Comparison of ENCODE assay signal across 22 cellular contexts in genomic region chr19:31450696-31451095, GRCh38.
DNase-seq lines count a peak whose midpoint lies in the region; ATAC-seq and TF ChIP-seq lines count a peak whose summit lies in the region.
"Had no signal": no experiment of that assay in that cellular context is flagged by ENCODE, and none has a peak within 500 bp of the region (broad histone marks: within the 10 kb centered on the region; RNA-seq: fewer than 3 reads in every experiment).

No MANE protein-coding gene starts in this region.

- H3K36me3 ChIP-seq in SJCRH30 (no peaks in the 10 kb centered on the region), mesendoderm (ENCODE audit: control insufficient read depth, insufficient read depth, low read length) (no peaks in the 10 kb centered on the region), suprapubic skin (no peaks in the 10 kb centered on the region)
- H3K36me3 ChIP-seq: BLaER1, HAP-1 had no signal

- intact Hi-C loops in activated CD4-positive, alpha-beta T cell treated with anti-CD3 and anti-CD28 coated beads, Interleukin-2, amount 10 ng/mL, durations not matched to agents 24 days and 14 days (cut with micrococcal nuclease) = no loop called here
- intact Hi-C loops in activated CD4-positive, alpha-beta T cell treated with anti-CD3 and anti-CD28 coated beads for 36 hours (cut with DNase I, micrococcal nuclease) = no loop called here
- intact Hi-C loops in activated T-helper 2 cell treated with anti-CD3 and anti-CD28 coated beads, Interferon-gamma antibody, Interleukin-2, Interleukin-4, amounts not matched to agents 10 μg/mL and 5 μg/mL and 100 μg/mL, durations not matched to agents 14 hours and 24 hours and 36 hours (cut with micrococcal nuclease) = no loop called here

- H4K8ac ChIP-seq in mesendoderm (ENCODE audit: low read depth, low read length) = no peak overlapping the region

- H3K23ac ChIP-seq in mesendoderm (ENCODE audit: low read length) = no peak overlapping the region

- H2BK15ac ChIP-seq in mesendoderm (replicated peaks; ENCODE audit: low read depth) = no peak overlapping the region

- TF ChIP-seq POLR2A in suprapubic skin (IDR thresholded peaks at IDR 0.05) = no peak

- no peak overlapping the region for H3K4me3 Mint-ChIP-seq in activated CD4-positive, alpha-beta T cell treated with anti-CD3 and anti-CD28 coated beads, Interleukin-2, amount 10 ng/mL, durations not matched to agents 24 days and 14 days
- no peak overlapping the region for H3K4me3 Mint-ChIP-seq in activated CD4-positive, alpha-beta T cell treated with anti-CD3 and anti-CD28 coated beads for 36 hours
- no peak overlapping the region for H3K4me3 Mint-ChIP-seq in activated T-helper 2 cell treated with anti-CD3 and anti-CD28 coated beads, Interferon-gamma antibody, Interleukin-2, Interleukin-4, amounts not matched to agents 10 μg/mL and 5 μg/mL and 100 μg/mL, durations not matched to agents 14 hours and 24 hours and 36 hours (ENCODE audit: low read depth)
- H3K4me3 Mint-ChIP-seq: B cell; CD4-positive, CD25-positive, alpha-beta regulatory T cell; CD8-positive, alpha-beta T cell; HFFc6 had no signal

- CTCF ChIA-PET in activated CD4-positive, alpha-beta T cell treated with anti-CD3 and anti-CD28 coated beads for 36 hours (lab: Charles Lee) = no interaction called here

- peak; percentile 22 for DNase-seq in activated CD4-positive, alpha-beta T cell treated with anti-CD3 and anti-CD28 coated beads, Interleukin-2, amount 10 ng/mL, durations not matched to agents 24 days and 14 days
- no peak for DNase-seq in activated CD4-positive, alpha-beta T cell treated with anti-CD3 and anti-CD28 coated beads for 36 hours
- DNase-seq in SJCRH30 (peak in 1 of 2 experiments; percentile 22), mesendoderm (peak; percentile 10), suprapubic skin (ENCODE audit: low spot score in 2 of 2) (no peak), foreskin fibroblast (no peak)
- DNase-seq in activated T-helper 2 cell treated with anti-CD3 and anti-CD28 coated beads, Interferon-gamma antibody, Interleukin-2, Interleukin-4, amounts not matched to agents 10 μg/mL and 5 μg/mL and 100 μg/mL, durations not matched to agents 14 hours and 24 hours and 36 hours (ENCODE audit: low spot score) = no peak
- DNase-seq: Caco-2; CD4-positive, CD25-positive, alpha-beta regulatory T cell; CD8-positive, alpha-beta T cell; DMS153; DND-41; EL; GDM1; GOT3; HFFc6 had no signal

- no peaks in the 10 kb centered on the region for H3K79me2 ChIP-seq in mesendoderm (ENCODE audit: control insufficient read depth, insufficient read depth, low read length)

- no peaks in the 10 kb centered on the region for H3K4me1 Mint-ChIP-seq in activated CD4-positive, alpha-beta T cell treated with anti-CD3 and anti-CD28 coated beads, Interleukin-2, amount 10 ng/mL, durations not matched to agents 24 days and 14 days
- H3K4me1 Mint-ChIP-seq in activated CD4-positive, alpha-beta T cell treated with anti-CD3 and anti-CD28 coated beads for 36 hours = no peaks in the 10 kb centered on the region
- no peaks in the 10 kb centered on the region for H3K4me1 Mint-ChIP-seq in activated T-helper 2 cell treated with anti-CD3 and anti-CD28 coated beads, Interferon-gamma antibody, Interleukin-2, Interleukin-4, amounts not matched to agents 10 μg/mL and 5 μg/mL and 100 μg/mL, durations not matched to agents 14 hours and 24 hours and 36 hours (ENCODE audit: low read depth)
- H3K4me1 Mint-ChIP-seq: B cell; CD4-positive, CD25-positive, alpha-beta regulatory T cell had no signal

- H3K4me3 ChIP-seq in SJCRH30 (no peak overlapping the region), mesendoderm (ENCODE audit: low read length) (no peak overlapping the region), suprapubic skin (no peak overlapping the region), foreskin fibroblast (ENCODE audit: low read depth in 1 of 2, low read length in 2 of 2) (no peak overlapping the region)
- H3K4me3 ChIP-seq: BLaER1, GM12878, HAP-1 had no signal

- H3K36me3 Mint-ChIP-seq in activated CD4-positive, alpha-beta T cell treated with anti-CD3 and anti-CD28 coated beads, Interleukin-2, amount 10 ng/mL, durations not matched to agents 24 days and 14 days (ENCODE audit: low read depth) = no peaks in the 10 kb centered on the region
- no peaks in the 10 kb centered on the region for H3K36me3 Mint-ChIP-seq in activated CD4-positive, alpha-beta T cell treated with anti-CD3 and anti-CD28 coated beads for 36 hours (ENCODE audit: low read depth)
- no peaks in the 10 kb centered on the region for H3K36me3 Mint-ChIP-seq in activated T-helper 2 cell treated with anti-CD3 and anti-CD28 coated beads, Interferon-gamma antibody, Interleukin-2, Interleukin-4, amounts not matched to agents 10 μg/mL and 5 μg/mL and 100 μg/mL, durations not matched to agents 14 hours and 24 hours and 36 hours (ENCODE audit: low read depth)
- H3K36me3 Mint-ChIP-seq: CD4-positive, CD25-positive, alpha-beta regulatory T cell; CD8-positive, alpha-beta T cell had no signal

- H3K4me1 ChIP-seq in SJCRH30 = peaks cover 53% of the 10 kb centered on the region
- H3K4me1 ChIP-seq in mesendoderm (ENCODE audit: control insufficient read depth, low read depth, low read length) = no peaks in the 10 kb centered on the region
- no peaks in the 10 kb centered on the region for H3K4me1 ChIP-seq in suprapubic skin
- H3K4me1 ChIP-seq: BLaER1, Caco-2, HAP-1 had no signal

- TF ChIP-seq CTCF in suprapubic skin (IDR thresholded peaks at IDR 0.05) (no peak), foreskin fibroblast (IDR thresholded peaks at IDR 0.05; ENCODE audit: low read depth, low read length) (no peak)

- no peaks in the 10 kb centered on the region for H3K9me3 Mint-ChIP-seq in activated CD4-positive, alpha-beta T cell treated with anti-CD3 and anti-CD28 coated beads, Interleukin-2, amount 10 ng/mL, durations not matched to agents 24 days and 14 days
- H3K9me3 Mint-ChIP-seq in activated CD4-positive, alpha-beta T cell treated with anti-CD3 and anti-CD28 coated beads for 36 hours (ENCODE audit: low read depth) = no peaks in the 10 kb centered on the region
- H3K9me3 Mint-ChIP-seq in activated T-helper 2 cell treated with anti-CD3 and anti-CD28 coated beads, Interferon-gamma antibody, Interleukin-2, Interleukin-4, amounts not matched to agents 10 μg/mL and 5 μg/mL and 100 μg/mL, durations not matched to agents 14 hours and 24 hours and 36 hours = no peaks in the 10 kb centered on the region
- H3K9me3 Mint-ChIP-seq: CD8-positive, alpha-beta T cell; HFFc6 had no signal

- H3K18ac ChIP-seq in mesendoderm (ENCODE audit: low read length) = no peak overlapping the region

- H2BK120ac ChIP-seq in mesendoderm (ENCODE audit: low read depth, low read length) = no peak overlapping the region

- no peak overlapping the region for H3K4me2 ChIP-seq in mesendoderm (ENCODE audit: low read length)
- H3K4me2 ChIP-seq: BLaER1 had no signal

- POLR2A ChIA-PET in activated CD4-positive, alpha-beta T cell treated with anti-CD3 and anti-CD28 coated beads for 36 hours (lab: Charles Lee) = no interaction called here

- H3K9me3 ChIP-seq in SJCRH30 (replicated peaks) (peaks cover 6% of the 10 kb centered on the region), suprapubic skin (no peaks in the 10 kb centered on the region)
- H3K9me3 ChIP-seq: HAP-1 had no signal

- H2BK5ac ChIP-seq in mesendoderm (ENCODE audit: low read length) = no peak overlapping the region

- no peak for TF ChIP-seq EP300 in suprapubic skin (IDR thresholded peaks at IDR 0.05)

- no peak overlapping the region for H3K56ac ChIP-seq in mesendoderm (ENCODE audit: low read length)

- ATAC-seq in activated CD4-positive, alpha-beta T cell treated with anti-CD3 and anti-CD28 coated beads for 36 hours = no peak
- ATAC-seq: CD8-positive, alpha-beta T cell; GM12878 had no signal

- no peak overlapping the region for H2AK5ac ChIP-seq in mesendoderm (ENCODE audit: low read length)

- H3K27ac Mint-ChIP-seq in activated CD4-positive, alpha-beta T cell treated with anti-CD3 and anti-CD28 coated beads, Interleukin-2, amount 10 ng/mL, durations not matched to agents 24 days and 14 days = no peak overlapping the region
- no peak overlapping the region for H3K27ac Mint-ChIP-seq in activated CD4-positive, alpha-beta T cell treated with anti-CD3 and anti-CD28 coated beads for 36 hours
- H3K27ac Mint-ChIP-seq in activated T-helper 2 cell treated with anti-CD3 and anti-CD28 coated beads, Interferon-gamma antibody, Interleukin-2, Interleukin-4, amounts not matched to agents 10 μg/mL and 5 μg/mL and 100 μg/mL, durations not matched to agents 14 hours and 24 hours and 36 hours = no peak overlapping the region
- H3K27ac Mint-ChIP-seq: B cell; CD8-positive, alpha-beta T cell; HFFc6 had no signal

- H3K27ac ChIP-seq in SJCRH30 = peak overlapping the region; percentile 86
- H3K27ac ChIP-seq in mesendoderm (ENCODE audit: low read depth, low read length) = no peak overlapping the region
- no peak overlapping the region for H3K27ac ChIP-seq in suprapubic skin
- H3K27ac ChIP-seq: 22Rv1, BLaER1, C4-2B had no signal

- H3K27me3 Mint-ChIP-seq in activated CD4-positive, alpha-beta T cell treated with anti-CD3 and anti-CD28 coated beads, Interleukin-2, amount 10 ng/mL, durations not matched to agents 24 days and 14 days = no peaks in the 10 kb centered on the region
- H3K27me3 Mint-ChIP-seq in activated CD4-positive, alpha-beta T cell treated with anti-CD3 and anti-CD28 coated beads for 36 hours = peaks cover 10% of the 10 kb centered on the region
- no peaks in the 10 kb centered on the region for H3K27me3 Mint-ChIP-seq in activated T-helper 2 cell treated with anti-CD3 and anti-CD28 coated beads, Interferon-gamma antibody, Interleukin-2, Interleukin-4, amounts not matched to agents 10 μg/mL and 5 μg/mL and 100 μg/mL, durations not matched to agents 14 hours and 24 hours and 36 hours (ENCODE audit: low read depth)
- H3K27me3 Mint-ChIP-seq: B cell had no signal

- H4K5ac ChIP-seq in mesendoderm (ENCODE audit: low read length) = no peak overlapping the region

- no peaks in the 10 kb centered on the region for H3K79me1 ChIP-seq in mesendoderm (ENCODE audit: low read length)

- H3K9ac ChIP-seq in mesendoderm (ENCODE audit: low read length) = no peak overlapping the region
- H3K9ac ChIP-seq: BLaER1 had no signal

- H3K4ac ChIP-seq in mesendoderm (ENCODE audit: low read depth, low read length) = no peak overlapping the region

- H3K27me3 ChIP-seq in SJCRH30 (no peaks in the 10 kb centered on the region), mesendoderm (ENCODE audit: insufficient read depth, low read length, poor library complexity) (no peaks in the 10 kb centered on the region), suprapubic skin (no peaks in the 10 kb centered on the region)
- H3K27me3 ChIP-seq: BLaER1 had no signal

- no CpG with 5 or more reads among the region's 5 CpGs for WGBS in mesendoderm (ENCODE audit: extremely low coverage, insufficient coverage, low lambda C conversion rate)
- WGBS in suprapubic skin = 69% methylated on average over 5 of the region's 5 CpGs

Comparison
In these comparisons a context has a peak if more than half of its experiments do, and no peak if none do; other contexts are left out.
1. DNase-seq: peak in activated CD4-positive, alpha-beta T cell treated with anti-CD3 and anti-CD28 coated beads, Interleukin-2, amount 10 ng/mL, durations not matched to agents 24 days and 14 days (single experiment) and mesendoderm (single experiment); none in activated CD4-positive, alpha-beta T cell treated with anti-CD3 and anti-CD28 coated beads for 36 hours (single experiment), activated T-helper 2 cell treated with anti-CD3 and anti-CD28 coated beads, Interferon-gamma antibody, Interleukin-2, Interleukin-4, amounts not matched to agents 10 μg/mL and 5 μg/mL and 100 μg/mL, durations not matched to agents 14 hours and 24 hours and 36 hours (single experiment), suprapubic skin (0 of 2) and foreskin fibroblast (0 of 2).